ENCODE assay signal across 7 cellular contexts in genomic region chr7:154953006-154953684, GRCh38. TPM values are rescaled to one million over a fixed set of nuclear protein-coding genes. Genes with fewer than 3 reads are reported as not detected.
DNase-seq lines count a peak whose midpoint lies in the region; TF ChIP-seq lines count a peak whose summit lies in the region.

No MANE protein-coding gene starts in this region.

- TF ChIP-seq RAD21 in neural cell (conservative IDR thresholded peaks at IDR 0.05): no peak

- H3F3A ChIP-seq in neural cell (ENCODE audit: insufficient read depth, low read length, poor library complexity, severe bottlenecking): no peaks in the 10 kb centered on the region

- WGBS in thyroid gland, 2 donors: 71 to 73% methylated on average over 9 of the region's 9 CpGs

- H3K79me2 ChIP-seq in neural cell (replicated peaks; ENCODE audit: insufficient read depth, low read length): no peaks in the 10 kb centered on the region

- no peak for DNase-seq in GM12864 (ENCODE audit: low read depth)
- peak; percentile 14 for DNase-seq in M059J (ENCODE audit: low read depth)
- DNase-seq in activated CD4-positive, alpha-beta T cell treated with anti-CD3 and anti-CD28 coated beads, Interleukin-2, amount 50 U/mL, for 1 hour: peak; percentile 76
- peak; percentile 76 for DNase-seq in endothelial cell (ENCODE audit: low spot score)
- peak; percentile 41 to 42 for DNase-seq in thyroid gland
- DNase-seq in NCI-H2107 treated with DMSO at 0.1 percent for 48 hours (lab: John Stamatoyannopoulos, UW; ENCODE audit: unreplicated experiment): no peak

- H3K36me3 Mint-ChIP-seq in endothelial cell (ENCODE audit: low read depth, unreplicated experiment): peaks cover 10% of the 10 kb centered on the region

- TF ChIP-seq CTCF in GM12864 (IDR thresholded peaks at IDR 0.05; ENCODE audit: low read depth, low read length, missing control alignments) (peak; percentile 74), endothelial cell (IDR thresholded peaks at IDR 0.05; ENCODE audit: unreplicated experiment) (peak; percentile 71), neural cell (IDR thresholded peaks at IDR 0.05; ENCODE audit: poor library complexity, severe bottlenecking) (peak; percentile 18), thyroid gland (IDR thresholded peaks at IDR 0.05) (peak in 4 of 6 experiments; percentile 19 to 47 (median 26))

- intact Hi-C loops in thyroid gland (cut with DNase I): no loop called here

- H4K20me1 ChIP-seq in neural cell (ENCODE audit: insufficient read depth): no peaks in the 10 kb centered on the region

- H3K27ac ChIP-seq in neural cell (ENCODE audit: low read length) (no peak overlapping the region), thyroid gland (no peak overlapping the region)

- H3K9ac ChIP-seq in neural cell (ENCODE audit: low read length): no peak overlapping the region

- H2AFZ ChIP-seq in neural cell (ENCODE audit: low read depth, low read length): no peak overlapping the region

- no peak overlapping the region for H3K27ac Mint-ChIP-seq in endothelial cell (ENCODE audit: unreplicated experiment)

- H3K36me3 ChIP-seq in neural cell (ENCODE audit: insufficient read depth, low read length) (no peaks in the 10 kb centered on the region), thyroid gland (peaks cover 14 to 23% of the 10 kb centered on the region in 2 donors)

- TF ChIP-seq EP300 in neural cell (conservative IDR thresholded peaks at IDR 0.05; ENCODE audit: poor library complexity, severe bottlenecking): no peak

- no peak overlapping the region for H3K4me3 ChIP-seq in GM12864 (ENCODE audit: low read depth, low read length)
- no peak overlapping the region for H3K4me3 ChIP-seq in neural cell (ENCODE audit: low read length)
- H3K4me3 ChIP-seq in thyroid gland (replicated peaks in 1 of 3): no peak overlapping the region

- H3K27me3 ChIP-seq in neural cell (ENCODE audit: insufficient read depth, low read depth, low read length) (no peaks in the 10 kb centered on the region), thyroid gland (no peaks in the 10 kb centered on the region)

- no peak overlapping the region for H3K4me2 ChIP-seq in neural cell (ENCODE audit: low read length)

- no peaks in the 10 kb centered on the region for H3K4me1 ChIP-seq in thyroid gland

- H3K4me1 Mint-ChIP-seq in endothelial cell (ENCODE audit: unreplicated experiment): no peaks in the 10 kb centered on the region

- no peak overlapping the region for H3K4me3 Mint-ChIP-seq in endothelial cell (ENCODE audit: unreplicated experiment)

- no peaks in the 10 kb centered on the region for H3K9me2 ChIP-seq in neural cell (ENCODE audit: insufficient read depth, low read length)

- no peak for TF ChIP-seq POLR2A in thyroid gland (IDR thresholded peaks at IDR 0.05)

- H3K9me3 Mint-ChIP-seq in endothelial cell (ENCODE audit: unreplicated experiment): no peaks in the 10 kb centered on the region

- H3K9me3 ChIP-seq in neural cell (ENCODE audit: low read length) (no peaks in the 10 kb centered on the region), thyroid gland (no peaks in the 10 kb centered on the region)

- H3K27me3 Mint-ChIP-seq in endothelial cell (ENCODE audit: unreplicated experiment): no peaks in the 10 kb centered on the region

TF ChIP-seq in neural cell, 6 proteins besides CTCF, POLR2A, EP300 and RAD21:
- TF ChIP-seq POLR2AphosphoS5 (IDR thresholded peaks at IDR 0.05) (no peak), TAF1 (IDR thresholded peaks at IDR 0.05; ENCODE audit: low read depth) (no peak), MXI1 (conservative IDR thresholded peaks at IDR 0.05; ENCODE audit: poor library complexity, severe bottlenecking) (no peak), SMC3 (conservative IDR thresholded peaks at IDR 0.05; ENCODE audit: poor library complexity) (no peak), EZH2 (IDR thresholded peaks at IDR 0.05; ENCODE audit: borderline replicate concordance, insufficient read depth, low read length, poor library complexity, severe bottlenecking) (no peak), REST (IDR thresholded peaks at IDR 0.05; ENCODE audit: borderline replicate concordance) (no peak)

RNA-seq across cellular contexts. Expression of gene PAXIP1, which starts 49.8 kb away (rescaled TPM):
- total RNA-seq in M059J (2014; rRNA removed; shearing (Covaris generic)): 7.6 and 16.6 TPM in 2 replicates
- total RNA-seq in endothelial cell (ENCODE audit: unreplicated experiment): 16.8 TPM
- polyA plus RNA-seq in neural cell: 14.4 and 17.4 TPM in 2 replicates
- polyA minus RNA-seq in neural cell: 19.2 and 19.7 TPM in 2 replicates
- total RNA-seq in thyroid gland: 10 to 100 TPM; 13.2 to 14.9 (median 13.6) TPM

Comparison
In these comparisons a context has a peak if more than half of its experiments do, and no peak if none do; other contexts are left out.
1. DNase-seq: peak in M059J (single experiment), activated CD4-positive, alpha-beta T cell treated with anti-CD3 and anti-CD28 coated beads, Interleukin-2, amount 50 U/mL, for 1 hour (single experiment), endothelial cell (single experiment) and thyroid gland (2 of 2); none in GM12864 (single experiment) and NCI-H2107 treated with DMSO at 0.1 percent for 48 hours (single experiment).
2. CTCF ChIP-seq: peak in every context shown above with its lines; median percentile 74 in GM12864; 71 in endothelial cell; 26 in thyroid gland; 18 in neural cell.